In genomic region chr5:141208478-141208877, GRCh38 we compare ENCODE assay signal across 1 cellular context.
TF ChIP-seq lines count a peak whose summit lies in the region.

Gene PCDHB12 (plus strand): TSS chr5:141208719. CDS start chr5:141208908, 189 bp downstream.

TF ChIP-seq in H1, 55 proteins besides CTCF, POLR2A, EP300 and RAD21 (continued from another document):
- TF ChIP-seq SRF (IDR thresholded peaks at IDR 0.05; ENCODE audit: low read depth, low read length) = no peak
- TF ChIP-seq SUZ12 (IDR thresholded peaks at IDR 0.05; ENCODE audit: low read length) = no peak
- no peak for TF ChIP-seq SIN3A (conservative IDR thresholded peaks at IDR 0.05 in 1 of 2, IDR thresholded peaks at IDR 0.05 in 1 of 2; ENCODE audit: low read depth in 1 of 2, low read length in 2 of 2)
- no peak for TF ChIP-seq MAFK (IDR thresholded peaks at IDR 0.05; ENCODE audit: low read depth, low read length)
- TF ChIP-seq JUND (IDR thresholded peaks at IDR 0.05; ENCODE audit: low read length) = no peak
- TF ChIP-seq BACH1 (IDR thresholded peaks at IDR 0.05; ENCODE audit: low read length) = no peak
- TF ChIP-seq SAP30 (IDR thresholded peaks at IDR 0.05; ENCODE audit: insufficient read depth, insufficient replicate concordance, low read length) = no peak
- TF ChIP-seq FOSL1 (IDR thresholded peaks at IDR 0.05; ENCODE audit: insufficient read depth, low read depth, low read length) = no peak
- TF ChIP-seq CBX8 (IDR thresholded peaks at IDR 0.05; ENCODE audit: borderline replicate concordance, low read depth, low read length) = no peak
